ENCODE assay signal across 11 cellular contexts in the genomic region with DNA sequence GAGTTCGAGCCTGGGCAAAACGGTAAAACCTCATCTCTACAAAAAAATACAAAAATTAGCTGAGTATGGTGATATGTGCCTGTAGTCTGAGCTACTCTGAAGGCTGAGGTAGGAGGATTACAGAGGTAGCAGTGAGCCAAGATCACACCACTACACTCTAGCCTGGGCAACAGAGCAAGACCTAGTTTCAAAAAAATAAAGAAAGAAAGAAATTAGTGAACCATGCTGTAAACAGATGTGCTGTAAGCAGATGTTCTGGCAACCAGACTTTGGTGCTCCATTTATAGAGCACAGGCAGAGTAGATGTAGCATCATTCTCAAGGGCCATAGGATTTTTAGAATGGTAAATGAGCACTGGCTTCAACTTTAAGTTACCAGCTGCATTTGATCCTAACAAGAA.
DNase-seq lines count a peak whose midpoint lies in the region; ATAC-seq lines count a peak whose summit lies in the region.
"Had no signal": no experiment of that assay in that cellular context is flagged by ENCODE, and none has a peak within 500 bp of the region (broad histone marks: within the 10 kb centered on the region; RNA-seq: fewer than 3 reads in every experiment).

No MANE protein-coding gene starts in this region.

- H3K9me3 ChIP-seq in CD4-positive, alpha-beta memory T cell (ENCODE audit: control insufficient read depth in 1 of 2, low read length in 2 of 2) = no peaks in the 10 kb centered on the region
- H3K9me3 ChIP-seq: mucosa of descending colon had no signal

- no peak overlapping the region for H3K4me3 ChIP-seq in mesendoderm (ENCODE audit: low read length)
- no peak overlapping the region for H3K4me3 ChIP-seq in CD4-positive, alpha-beta memory T cell (ENCODE audit: low read length in 2 of 2)
- H3K4me3 ChIP-seq: mucosa of descending colon had no signal

- no peak overlapping the region for H3K4me2 ChIP-seq in mesendoderm (ENCODE audit: low read length)

- no peak overlapping the region for H3K4ac ChIP-seq in mesendoderm (ENCODE audit: low read depth, low read length)

- no peak overlapping the region for H2BK120ac ChIP-seq in mesendoderm (ENCODE audit: low read depth, low read length)

- no peaks in the 10 kb centered on the region for H3K27me3 ChIP-seq in mesendoderm (ENCODE audit: insufficient read depth, low read length, poor library complexity)
- no peaks in the 10 kb centered on the region for H3K27me3 ChIP-seq in CD4-positive, alpha-beta memory T cell (ENCODE audit: insufficient read depth, low read length)

- no peak overlapping the region for H2BK5ac ChIP-seq in mesendoderm (ENCODE audit: low read length)

- H3K56ac ChIP-seq in mesendoderm (ENCODE audit: low read length) = no peak overlapping the region

- intact Hi-C loops in CD4-positive, alpha-beta memory T cell (cut with micrococcal nuclease) = no loop called here

- peak overlapping the region in 1 of 7 donors; percentile 58 for H3K27ac Mint-ChIP-seq in CD4-positive, alpha-beta memory T cell
- H3K27ac Mint-ChIP-seq: activated T-cell treated with anti-CD3 and anti-CD28 coated beads, Interleukin-2, amount 50 U/mL, for 72 hours had no signal

- H3K79me2 ChIP-seq in mesendoderm (ENCODE audit: control insufficient read depth, insufficient read depth, low read length) = no peaks in the 10 kb centered on the region

- no CpG with 5 or more reads among the region's 2 CpGs for WGBS in mesendoderm (ENCODE audit: extremely low coverage, insufficient coverage, low lambda C conversion rate)

- no peak overlapping the region for H3K9ac ChIP-seq in mesendoderm (ENCODE audit: low read length)

- no peak overlapping the region for H3K18ac ChIP-seq in mesendoderm (ENCODE audit: low read length)

- no peak overlapping the region for H3K4me3 Mint-ChIP-seq in CD4-positive, alpha-beta memory T cell
- H3K4me3 Mint-ChIP-seq: activated T-cell treated with anti-CD3 and anti-CD28 coated beads, Interleukin-2, amount 50 U/mL, for 72 hours had no signal

- ATAC-seq in GM19043 (IDR thresholded peaks at IDR 0.05; ENCODE audit: low read depth, unreplicated experiment) (peak; percentile 70), HG02571 (IDR thresholded peaks at IDR 0.05; ENCODE audit: unreplicated experiment) (peak; percentile 73), HG03175 (IDR thresholded peaks at IDR 0.05; ENCODE audit: unreplicated experiment) (peak; percentile 69)
- ATAC-seq: activated T-cell treated with anti-CD3 and anti-CD28 coated beads, Interleukin-2, amount 50 U/mL, for 72 hours; mucosa of descending colon had no signal

- H3K79me1 ChIP-seq in mesendoderm (ENCODE audit: low read length) = no peaks in the 10 kb centered on the region

- in situ Hi-C loops in G401 (cut with HindIII; ENCODE audit: low sequenced_read_pairs) = no loop called here

- H3K9me3 Mint-ChIP-seq in CD4-positive, alpha-beta memory T cell = peaks cover 0 to 2% (median under 1%) of the 10 kb centered on the region in 8 donors

- H4K8ac ChIP-seq in mesendoderm (ENCODE audit: low read depth, low read length) = no peak overlapping the region

- H3K4me1 Mint-ChIP-seq in CD4-positive, alpha-beta memory T cell = no peaks in the 10 kb centered on the region

- no peaks in the 10 kb centered on the region for H3K4me1 ChIP-seq in mesendoderm (ENCODE audit: control insufficient read depth, low read depth, low read length)
- H3K4me1 ChIP-seq in CD4-positive, alpha-beta memory T cell (ENCODE audit: insufficient read depth, low read length) = no peaks in the 10 kb centered on the region

- CTCF ChIA-PET in CD4-positive, alpha-beta memory T cell (lab: Charles Lee; ENCODE audit: partially characterized antibody) = interaction anchor here (0.7 to 1.7 kb wide), 3 partner anchors 13 to 116 kb away, joined by 3 read pairs; a partner anchor contains a TSS

- H2AK5ac ChIP-seq in mesendoderm (ENCODE audit: low read length) = no peak overlapping the region

- no peak overlapping the region for H3K27ac ChIP-seq in mesendoderm (ENCODE audit: low read depth, low read length)
- no peak overlapping the region for H3K27ac ChIP-seq in CD4-positive, alpha-beta memory T cell (ENCODE audit: low read depth, low read length)
- H3K27ac ChIP-seq: epithelial cell of prostate had no signal

- no peak overlapping the region for H4K5ac ChIP-seq in mesendoderm (ENCODE audit: low read length)

- no peaks in the 10 kb centered on the region for H3K27me3 Mint-ChIP-seq in CD4-positive, alpha-beta memory T cell

- POLR2A ChIA-PET in CD4-positive, alpha-beta memory T cell (lab: Charles Lee; ENCODE audit: partially characterized antibody) = no interaction called here

- H3K36me3 ChIP-seq in mesendoderm (ENCODE audit: control insufficient read depth, insufficient read depth, low read length) = no peaks in the 10 kb centered on the region
- H3K36me3 ChIP-seq in CD4-positive, alpha-beta memory T cell (ENCODE audit: insufficient read depth, low read length) = no peaks in the 10 kb centered on the region

- H2BK15ac ChIP-seq in mesendoderm (replicated peaks; ENCODE audit: low read depth) = no peak overlapping the region

- DNase-seq in mesendoderm (no peak), retina (no peak), G401 (ENCODE audit: low spot score) (no peak)
- DNase-seq in CD4-positive, alpha-beta memory T cell = no peak
- DNase-seq: activated T-cell treated with anti-CD3 and anti-CD28 coated beads, Interleukin-2, amount 50 U/mL, for 72 hours; DMS153; mucosa of descending colon had no signal

- no peak overlapping the region for H3K23ac ChIP-seq in mesendoderm (ENCODE audit: low read length)

- H3K36me3 Mint-ChIP-seq in CD4-positive, alpha-beta memory T cell = no peaks in the 10 kb centered on the region
